1 cellular context compared by ENCODE assay signal in the genomic region with DNA sequence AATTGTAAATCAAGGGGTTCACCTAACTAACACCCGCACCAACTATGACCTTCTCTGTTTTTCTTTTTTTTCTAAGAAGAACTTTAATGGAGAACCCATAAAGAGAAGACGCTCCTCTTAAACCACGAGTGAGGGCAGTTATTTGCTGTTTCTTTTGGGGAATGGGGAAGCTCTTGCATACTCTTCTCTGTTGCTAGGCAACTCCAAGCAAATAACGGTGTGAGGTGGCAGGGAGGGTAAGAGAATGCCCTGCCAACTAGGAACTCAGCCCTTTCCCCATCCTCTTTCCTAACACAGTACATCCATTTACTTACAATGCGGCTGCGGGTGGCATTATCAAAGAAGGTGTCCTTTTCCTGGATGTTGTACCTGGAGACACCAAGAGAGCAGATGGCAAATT.
TF ChIP-seq lines count a peak whose summit lies in the region.

No MANE protein-coding gene starts in this region.

TF ChIP-seq in GM23338, 12 proteins besides CTCF, POLR2A, EP300 and RAD21 (continued from another document):
- TF ChIP-seq, protein P1, sequence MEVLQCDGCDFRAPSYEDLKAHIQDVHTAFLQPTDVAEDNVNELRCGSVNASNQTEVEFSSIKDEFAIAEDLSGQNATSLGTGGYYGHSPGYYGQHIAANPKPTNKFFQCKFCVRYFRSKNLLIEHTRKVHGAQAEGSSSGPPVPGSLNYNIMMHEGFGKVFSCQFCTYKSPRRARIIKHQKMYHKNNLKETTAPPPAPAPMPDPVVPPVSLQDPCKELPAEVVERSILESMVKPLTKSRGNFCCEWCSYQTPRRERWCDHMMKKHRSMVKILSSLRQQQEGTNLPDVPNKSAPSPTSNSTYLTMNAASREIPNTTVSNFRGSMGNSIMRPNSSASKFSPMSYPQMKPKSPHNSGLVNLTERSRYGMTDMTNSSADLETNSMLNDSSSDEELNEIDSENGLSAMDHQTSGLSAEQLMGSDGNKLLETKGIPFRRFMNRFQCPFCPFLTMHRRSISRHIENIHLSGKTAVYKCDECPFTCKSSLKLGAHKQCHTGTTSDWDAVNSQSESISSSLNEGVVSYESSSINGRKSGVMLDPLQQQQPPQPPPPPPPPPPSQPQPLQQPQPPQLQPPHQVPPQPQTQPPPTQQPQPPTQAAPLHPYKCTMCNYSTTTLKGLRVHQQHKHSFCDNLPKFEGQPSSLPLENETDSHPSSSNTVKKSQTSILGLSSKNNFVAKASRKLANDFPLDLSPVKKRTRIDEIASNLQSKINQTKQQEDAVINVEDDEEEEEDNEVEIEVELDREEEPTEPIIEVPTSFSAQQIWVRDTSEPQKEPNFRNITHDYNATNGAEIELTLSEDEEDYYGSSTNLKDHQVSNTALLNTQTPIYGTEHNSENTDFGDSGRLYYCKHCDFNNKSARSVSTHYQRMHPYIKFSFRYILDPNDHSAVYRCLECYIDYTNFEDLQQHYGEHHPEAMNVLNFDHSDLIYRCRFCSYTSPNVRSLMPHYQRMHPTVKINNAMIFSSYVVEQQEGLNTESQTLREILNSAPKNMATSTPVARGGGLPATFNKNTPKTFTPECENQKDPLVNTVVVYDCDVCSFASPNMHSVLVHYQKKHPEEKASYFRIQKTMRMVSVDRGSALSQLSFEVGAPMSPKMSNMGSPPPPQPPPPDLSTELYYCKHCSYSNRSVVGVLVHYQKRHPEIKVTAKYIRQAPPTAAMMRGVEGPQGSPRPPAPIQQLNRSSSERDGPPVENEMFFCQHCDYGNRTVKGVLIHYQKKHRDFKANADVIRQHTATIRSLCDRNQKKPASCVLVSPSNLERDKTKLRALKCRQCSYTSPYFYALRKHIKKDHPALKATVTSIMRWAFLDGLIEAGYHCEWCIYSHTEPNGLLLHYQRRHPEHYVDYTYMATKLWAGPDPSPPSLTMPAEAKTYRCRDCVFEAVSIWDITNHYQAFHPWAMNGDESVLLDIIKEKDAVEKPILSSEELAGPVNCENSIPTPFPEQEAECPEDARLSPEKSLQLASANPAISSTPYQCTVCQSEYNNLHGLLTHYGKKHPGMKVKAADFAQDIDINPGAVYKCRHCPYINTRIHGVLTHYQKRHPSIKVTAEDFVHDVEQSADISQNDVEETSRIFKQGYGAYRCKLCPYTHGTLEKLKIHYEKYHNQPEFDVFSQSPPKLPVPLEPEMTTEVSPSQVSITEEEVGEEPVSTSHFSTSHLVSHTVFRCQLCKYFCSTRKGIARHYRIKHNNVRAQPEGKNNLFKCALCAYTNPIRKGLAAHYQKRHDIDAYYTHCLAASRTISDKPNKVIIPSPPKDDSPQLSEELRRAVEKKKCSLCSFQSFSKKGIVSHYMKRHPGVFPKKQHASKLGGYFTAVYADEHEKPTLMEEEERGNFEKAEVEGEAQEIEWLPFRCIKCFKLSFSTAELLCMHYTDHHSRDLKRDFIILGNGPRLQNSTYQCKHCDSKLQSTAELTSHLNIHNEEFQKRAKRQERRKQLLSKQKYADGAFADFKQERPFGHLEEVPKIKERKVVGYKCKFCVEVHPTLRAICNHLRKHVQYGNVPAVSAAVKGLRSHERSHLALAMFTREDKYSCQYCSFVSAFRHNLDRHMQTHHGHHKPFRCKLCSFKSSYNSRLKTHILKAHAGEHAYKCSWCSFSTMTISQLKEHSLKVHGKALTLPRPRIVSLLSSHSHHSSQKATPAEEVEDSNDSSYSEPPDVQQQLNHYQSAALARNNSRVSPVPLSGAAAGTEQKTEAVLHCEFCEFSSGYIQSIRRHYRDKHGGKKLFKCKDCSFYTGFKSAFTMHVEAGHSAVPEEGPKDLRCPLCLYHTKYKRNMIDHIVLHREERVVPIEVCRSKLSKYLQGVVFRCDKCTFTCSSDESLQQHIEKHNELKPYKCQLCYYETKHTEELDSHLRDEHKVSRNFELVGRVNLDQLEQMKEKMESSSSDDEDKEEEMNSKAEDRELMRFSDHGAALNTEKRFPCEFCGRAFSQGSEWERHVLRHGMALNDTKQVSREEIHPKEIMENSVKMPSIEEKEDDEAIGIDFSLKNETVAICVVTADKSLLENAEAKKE (CRISPR knock-in tag; IDR thresholded peaks at IDR 0.05) = no peak
- TF ChIP-seq JUNB (IDR thresholded peaks at IDR 0.05; ENCODE audit: unreplicated experiment) (no peak), EZH2 (IDR thresholded peaks at IDR 0.05; ENCODE audit: low read depth, unreplicated experiment) (no peak), ZNF114 (CRISPR knock-in tag; IDR thresholded peaks at IDR 0.05) (no peak)
